ENCODE assay signal across 8 cellular contexts in the genomic region with DNA sequence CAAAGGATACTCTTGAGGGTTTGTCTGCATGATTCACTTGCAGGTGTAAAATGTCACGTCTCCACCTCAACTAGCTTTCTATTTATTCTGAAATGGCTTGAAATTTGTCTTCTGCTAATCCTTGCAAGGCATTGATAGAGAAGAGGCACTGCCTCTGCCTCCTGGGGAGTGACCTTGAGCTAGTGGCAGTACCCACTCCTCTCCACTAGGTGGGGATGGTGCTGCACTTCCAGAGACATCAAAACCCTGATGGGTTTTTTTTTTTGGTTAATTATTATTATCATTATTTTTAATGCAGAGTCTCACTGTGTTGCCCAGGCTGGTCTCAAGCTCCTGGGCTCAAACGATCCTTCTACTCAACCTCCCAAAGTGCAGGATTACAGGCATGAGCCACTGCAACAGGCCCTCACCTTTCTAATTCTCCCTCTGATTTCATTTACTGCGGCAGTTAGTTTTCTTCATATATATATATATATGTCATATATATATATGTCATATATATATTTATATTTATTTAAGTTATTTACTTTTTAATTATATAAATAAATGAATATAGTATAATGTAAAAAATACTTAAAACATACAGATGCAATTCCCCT.
A peak's percentile ranks its signal among the peaks of the same experiment; 100 is the strongest.
DNase-seq lines count a peak whose midpoint lies in the region; ATAC-seq and TF ChIP-seq lines count a peak whose summit lies in the region.

No MANE protein-coding gene starts in this region.

- no peaks in the 10 kb centered on the region for H3K4me1 Mint-ChIP-seq in T-helper 17 cell

- DNase-seq in AG20443 (ENCODE audit: low spot score) (peak; percentile 83), HT-29 (ENCODE audit: low spot score) (peak; percentile 60), T-helper 17 cell (peak; percentile 25 to 36 (median 26)), astrocyte of the cerebellum (ENCODE audit: low read depth) (peak; percentile 39), hepatocyte (ENCODE audit: low spot score) (peak; percentile 77)
- peak; percentile 54 for DNase-seq in stimulated activated CD4-positive, alpha-beta T cell treated with anti-CD3 and anti-CD28 coated beads, Interleukin-12 subunit alpha, Interleukin-12 subunit beta, amount 100 ng/mL, for 4 hours

- H4K20me1 ChIP-seq in hepatocyte (ENCODE audit: insufficient read depth, poor library complexity, severe bottlenecking), result no peaks in the 10 kb centered on the region

- WGBS in hepatocyte (ENCODE audit: low lambda C conversion rate, missing lambda C conversion rate), result 28% methylated on average over 3 of the region's 3 CpGs

- peaks cover 14% of the 10 kb centered on the region for H3K27me3 Mint-ChIP-seq in T-helper 17 cell

- peak; percentile 95 for TF ChIP-seq CTCF in astrocyte of the cerebellum (IDR thresholded peaks at IDR 0.05; ENCODE audit: low read depth, low read length, missing control alignments)
- TF ChIP-seq CTCF in hepatocyte (IDR thresholded peaks at IDR 0.05; ENCODE audit: poor library complexity), result peak; percentile 86

- ATAC-seq in GM18517 (IDR thresholded peaks at IDR 0.05; ENCODE audit: unreplicated experiment), result peak; percentile 57
- peak; percentile 76 for ATAC-seq in T-helper 17 cell
- ATAC-seq in GM21737 (IDR thresholded peaks at IDR 0.05; ENCODE audit: unreplicated experiment), result no peak

- no peaks in the 10 kb centered on the region for H3K4me1 ChIP-seq in hepatocyte (ENCODE audit: insufficient read depth)

- H3K9me3 ChIP-seq in T-helper 17 cell (ENCODE audit: control insufficient read depth, low read length, poor library complexity, severe bottlenecking) (no peaks in the 10 kb centered on the region), hepatocyte (ENCODE audit: low read depth) (no peaks in the 10 kb centered on the region)

- H3K27ac ChIP-seq in hepatocyte, result no peak overlapping the region

- H3K36me3 Mint-ChIP-seq in T-helper 17 cell (ENCODE audit: low read depth), result no peaks in the 10 kb centered on the region

- no peaks in the 10 kb centered on the region for H3K36me3 ChIP-seq in hepatocyte (replicated peaks; ENCODE audit: insufficient read depth, low read depth)

- H3K4me2 ChIP-seq in hepatocyte, result no peak overlapping the region

- no peak overlapping the region for H3K27ac Mint-ChIP-seq in T-helper 17 cell

- H3K9me2 ChIP-seq in hepatocyte (replicated peaks; ENCODE audit: insufficient read depth), result no peaks in the 10 kb centered on the region

- H3K27me3 ChIP-seq in hepatocyte, result no peaks in the 10 kb centered on the region

- in situ Hi-C loops in astrocyte of the cerebellum (cut with HindIII; ENCODE audit: low sequenced_read_pairs), result no loop called here

- no peak overlapping the region for H3K4me3 Mint-ChIP-seq in T-helper 17 cell

- H2AFZ ChIP-seq in hepatocyte, result no peak overlapping the region

- no peaks in the 10 kb centered on the region for H3K79me2 ChIP-seq in hepatocyte

- no peak overlapping the region for H3K4me3 ChIP-seq in astrocyte of the cerebellum (ENCODE audit: low read depth, low read length)
- no peak overlapping the region for H3K4me3 ChIP-seq in hepatocyte

Comparison
In these comparisons a context has a peak if more than half of its experiments do, and no peak if none do; other contexts are left out.
1. DNase-seq: peak in every context shown above with its lines; median percentile 83 in AG20443; 77 in hepatocyte; 60 in HT-29; 54 in stimulated activated CD4-positive, alpha-beta T cell treated with anti-CD3 and anti-CD28 coated beads, Interleukin-12 subunit alpha, Interleukin-12 subunit beta, amount 100 ng/mL, for 4 hours; 39 in astrocyte of the cerebellum; 26 in T-helper 17 cell.